10 cellular contexts compared by ENCODE assay signal in the genomic region with DNA sequence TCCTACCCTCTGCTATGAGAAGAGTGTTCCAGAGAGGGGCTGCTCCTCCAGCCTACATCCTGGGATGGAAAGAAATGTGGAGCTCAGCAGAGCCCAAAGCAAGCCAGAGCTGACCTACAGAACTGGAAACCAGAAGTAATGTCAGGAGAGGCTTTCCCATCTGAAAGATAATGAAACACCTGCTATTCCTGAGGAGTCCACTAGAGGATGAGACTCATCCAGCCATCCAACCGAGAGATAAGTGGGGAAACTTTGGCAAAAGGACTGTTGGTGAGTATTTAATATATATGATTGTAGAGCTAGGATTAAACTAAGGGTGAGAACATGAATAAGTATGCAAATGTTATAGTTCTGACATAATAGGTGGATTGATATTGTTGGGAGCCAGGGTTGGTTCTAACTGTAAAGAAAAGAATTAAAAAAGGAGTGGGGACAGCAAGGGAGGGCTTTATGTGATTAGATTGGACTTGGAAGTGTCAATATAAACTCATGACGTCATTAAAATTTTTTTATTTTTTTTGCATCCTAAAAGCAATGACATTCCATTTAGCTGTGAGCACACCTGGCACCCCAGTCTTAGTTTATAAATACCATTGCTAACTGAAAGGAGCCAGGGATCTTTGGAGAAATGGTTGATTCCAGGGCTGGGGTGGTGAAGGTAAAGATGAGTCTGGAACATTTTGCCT.
DNase-seq lines count a peak whose midpoint lies in the region; ATAC-seq and TF ChIP-seq lines count a peak whose summit lies in the region.
"Had no signal": no experiment of that assay in that cellular context is flagged by ENCODE, and none has a peak within 500 bp of the region (broad histone marks: within the 10 kb centered on the region; RNA-seq: fewer than 3 reads in every experiment).

No MANE protein-coding gene starts in this region.

- no peak overlapping the region for H3K27ac Mint-ChIP-seq in WTC11
- H3K27ac Mint-ChIP-seq in stimulated activated memory B cell treated with anti-CD40 and anti-IgM and Interleukin-4, amounts not matched to agents 10 μg/mL and 1 μg/mL and 100 μg/mL, for 72 hours, result no peak overlapping the region

- TF ChIP-seq CTCF in C4-2B (conservative IDR thresholded peaks at IDR 0.05), result peak; percentile 66
- no peak; the same call in 1 of the 2 replicates for TF ChIP-seq CTCF in WTC11 (IDR thresholded peaks at IDR 0.05)
- peak in 3 of 4 donors; percentile 20 to 34 (median 31) for TF ChIP-seq CTCF in right lobe of liver (IDR thresholded peaks at IDR 0.05)

- H3K36me3 ChIP-seq in right lobe of liver, result no peaks in the 10 kb centered on the region

- POLR2A ChIA-PET in HEK293T (lab: Yijun Ruan, JAX), result no interaction called here
- POLR2A ChIA-PET in WTC11 (lab: Charles Lee), result no interaction called here

- no peak overlapping the region for H3K4me3 ChIP-seq in right lobe of liver

- H3K4me1 ChIP-seq in right lobe of liver, result no peaks in the 10 kb centered on the region

- CTCF ChIA-PET in HEK293T (lab: Yijun Ruan, JAX) (interaction anchor here (0.6 to 1.8 kb wide), 6 partner anchors 8 to 1313 kb away, joined by 3 to 10 read pairs (median 4); a partner anchor contains a TSS), WTC11 (lab: Charles Lee) (interaction anchor here (0.7 to 1.8 kb wide), 17 partner anchors 8 to 264 kb away, joined by 3 to 20 read pairs (median 3); no protein-coding TSS in a partner anchor)

- WGBS in right lobe of liver (ENCODE audit: insufficient coverage, low coverage, low lambda C conversion rate, missing lambda C conversion rate), result 34% methylated on average over 2 of the region's 2 CpGs

- H3K4me3 Mint-ChIP-seq in WTC11, result no peak overlapping the region
- no peak overlapping the region for H3K4me3 Mint-ChIP-seq in stimulated activated memory B cell treated with anti-CD40 and anti-IgM and Interleukin-4, amounts not matched to agents 10 μg/mL and 1 μg/mL and 100 μg/mL, for 72 hours

- H3K9me3 Mint-ChIP-seq in WTC11, result peaks cover 6% of the 10 kb centered on the region; the same call in 1 of the 2 replicates
- H3K9me3 Mint-ChIP-seq in stimulated activated memory B cell treated with anti-CD40 and anti-IgM and Interleukin-4, amounts not matched to agents 10 μg/mL and 1 μg/mL and 100 μg/mL, for 72 hours, result no peaks in the 10 kb centered on the region

- H3K9me3 ChIP-seq in right lobe of liver, result no peaks in the 10 kb centered on the region

- intact Hi-C loops in right lobe of liver (cut with DNase I), result no loop called here

- H3K36me3 Mint-ChIP-seq in WTC11, result no peaks in the 10 kb centered on the region
- no peaks in the 10 kb centered on the region for H3K36me3 Mint-ChIP-seq in stimulated activated memory B cell treated with anti-CD40 and anti-IgM and Interleukin-4, amounts not matched to agents 10 μg/mL and 1 μg/mL and 100 μg/mL, for 72 hours

- no peak for TF ChIP-seq POLR2A in right lobe of liver (IDR thresholded peaks at IDR 0.05)

- DNase-seq in HEK293T (ENCODE audit: extremely low spot score) (peak; percentile 44), WTC11 (ENCODE audit: low spot score) (no peak), right lobe of liver (no peak), activated T-cell treated with anti-CD3 and anti-CD28 coated beads for 4 hours (no peak)
- no peak for DNase-seq in activated CD4-positive, alpha-beta T cell treated with anti-CD3 and anti-CD28 coated beads, Interleukin-2, amount 50 U/mL, for 4 hours
- DNase-seq in stimulated activated naive CD4-positive, alpha-beta T cell (lab: John Stamatoyannopoulos, UW), result no peak
- DNase-seq: anterior cingulate cortex had no signal

- no peaks in the 10 kb centered on the region for H3K27me3 Mint-ChIP-seq in WTC11 (ENCODE audit: low read depth)
- H3K27me3 Mint-ChIP-seq in stimulated activated memory B cell treated with anti-CD40 and anti-IgM and Interleukin-4, amounts not matched to agents 10 μg/mL and 1 μg/mL and 100 μg/mL, for 72 hours, result peaks cover 24% of the 10 kb centered on the region

- H3K4me1 Mint-ChIP-seq in WTC11, result peaks cover 14% of the 10 kb centered on the region
- H3K4me1 Mint-ChIP-seq in stimulated activated memory B cell treated with anti-CD40 and anti-IgM and Interleukin-4, amounts not matched to agents 10 μg/mL and 1 μg/mL and 100 μg/mL, for 72 hours, result no peaks in the 10 kb centered on the region

- H3K27ac ChIP-seq in C4-2B (no peak overlapping the region), right lobe of liver (no peak overlapping the region)

- H3K27me3 ChIP-seq in right lobe of liver, result no peaks in the 10 kb centered on the region

- ATAC-seq in WTC11, result peak; percentile 86
- peak in 1 of 4 donors; percentile 32 for ATAC-seq in right lobe of liver
- ATAC-seq in stimulated activated memory B cell treated with anti-CD40 and anti-IgM and Interleukin-4, amounts not matched to agents 10 μg/mL and 1 μg/mL and 100 μg/mL, for 72 hours, result no peak
- ATAC-seq: activated CD4-positive, CD25-positive, alpha-beta regulatory T cell treated with anti-CD3 and anti-CD28 coated beads, Interleukin-2, amount 50 U/mL, for 24 hours had no signal

TF ChIP-seq in HEK293T, 16 proteins besides CTCF, POLR2A, EP300 and RAD21:
- no peak for TF ChIP-seq ELF4 (IDR thresholded peaks at IDR 0.05)
- no peak for TF ChIP-seq FOXK2 (IDR thresholded peaks at IDR 0.05)
- TF ChIP-seq L3MBTL2 (conservative IDR thresholded peaks at IDR 0.05), result no peak
- no peak for TF ChIP-seq BHLHE40 (IDR thresholded peaks at IDR 0.05; ENCODE audit: borderline replicate concordance)
- TF ChIP-seq NFRKB (IDR thresholded peaks at IDR 0.05), result no peak
- no peak for TF ChIP-seq TARDBP (IDR thresholded peaks at IDR 0.05)
- no peak for TF ChIP-seq FOXA1 (IDR thresholded peaks at IDR 0.05)
- no peak for TF ChIP-seq FOXM1 (IDR thresholded peaks at IDR 0.05; ENCODE audit: borderline replicate concordance)
- TF ChIP-seq, protein P1, sequence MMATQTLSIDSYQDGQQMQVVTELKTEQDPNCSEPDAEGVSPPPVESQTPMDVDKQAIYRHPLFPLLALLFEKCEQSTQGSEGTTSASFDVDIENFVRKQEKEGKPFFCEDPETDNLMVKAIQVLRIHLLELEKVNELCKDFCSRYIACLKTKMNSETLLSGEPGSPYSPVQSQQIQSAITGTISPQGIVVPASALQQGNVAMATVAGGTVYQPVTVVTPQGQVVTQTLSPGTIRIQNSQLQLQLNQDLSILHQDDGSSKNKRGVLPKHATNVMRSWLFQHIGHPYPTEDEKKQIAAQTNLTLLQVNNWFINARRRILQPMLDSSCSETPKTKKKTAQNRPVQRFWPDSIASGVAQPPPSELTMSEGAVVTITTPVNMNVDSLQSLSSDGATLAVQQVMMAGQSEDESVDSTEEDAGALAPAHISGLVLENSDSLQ (IDR thresholded peaks at IDR 0.05), result no peak
- no peak for TF ChIP-seq SUZ12 (IDR thresholded peaks at IDR 0.05)
- no peak for TF ChIP-seq HDGF (IDR thresholded peaks at IDR 0.05; ENCODE audit: borderline replicate concordance)
- no peak for TF ChIP-seq ZNF384 (IDR thresholded peaks at IDR 0.05)
- no peak for TF ChIP-seq ARNT (IDR thresholded peaks at IDR 0.05)
- no peak for TF ChIP-seq CTBP1 (IDR thresholded peaks at IDR 0.05; ENCODE audit: borderline replicate concordance)
- TF ChIP-seq SP1 (IDR thresholded peaks at IDR 0.05), result no peak
- no peak for TF ChIP-seq LEF1 (IDR thresholded peaks at IDR 0.05; ENCODE audit: borderline replicate concordance)

TF ChIP-seq in WTC11, 78 proteins besides CTCF, POLR2A, EP300 and RAD21 (continues in another document):
- no peak for TF ChIP-seq EMX1 (CRISPR knock-in tag; IDR thresholded peaks at IDR 0.05)
- no peak for TF ChIP-seq MXD4 (CRISPR knock-in tag; IDR thresholded peaks at IDR 0.05; ENCODE audit: borderline replicate concordance)
- no peak for TF ChIP-seq ZNF416 (CRISPR knock-in tag; IDR thresholded peaks at IDR 0.05)
- no peak for TF ChIP-seq HMGA2 (CRISPR knock-in tag; IDR thresholded peaks at IDR 0.05)
- no peak for TF ChIP-seq RELA (CRISPR knock-in tag; IDR thresholded peaks at IDR 0.05; ENCODE audit: borderline replicate concordance)
- TF ChIP-seq, protein P2, sequence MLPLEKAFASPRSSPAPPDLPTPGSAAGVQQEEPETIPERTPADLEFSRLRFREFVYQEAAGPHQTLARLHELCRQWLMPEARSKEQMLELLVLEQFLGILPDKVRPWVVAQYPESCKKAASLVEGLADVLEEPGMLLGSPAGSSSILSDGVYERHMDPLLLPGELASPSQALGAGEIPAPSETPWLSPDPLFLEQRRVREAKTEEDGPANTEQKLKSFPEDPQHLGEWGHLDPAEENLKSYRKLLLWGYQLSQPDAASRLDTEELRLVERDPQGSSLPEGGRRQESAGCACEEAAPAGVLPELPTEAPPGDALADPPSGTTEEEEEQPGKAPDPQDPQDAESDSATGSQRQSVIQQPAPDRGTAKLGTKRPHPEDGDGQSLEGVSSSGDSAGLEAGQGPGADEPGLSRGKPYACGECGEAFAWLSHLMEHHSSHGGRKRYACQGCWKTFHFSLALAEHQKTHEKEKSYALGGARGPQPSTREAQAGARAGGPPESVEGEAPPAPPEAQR (CRISPR knock-in tag; IDR thresholded peaks at IDR 0.05), result no peak
- TF ChIP-seq, protein P3, sequence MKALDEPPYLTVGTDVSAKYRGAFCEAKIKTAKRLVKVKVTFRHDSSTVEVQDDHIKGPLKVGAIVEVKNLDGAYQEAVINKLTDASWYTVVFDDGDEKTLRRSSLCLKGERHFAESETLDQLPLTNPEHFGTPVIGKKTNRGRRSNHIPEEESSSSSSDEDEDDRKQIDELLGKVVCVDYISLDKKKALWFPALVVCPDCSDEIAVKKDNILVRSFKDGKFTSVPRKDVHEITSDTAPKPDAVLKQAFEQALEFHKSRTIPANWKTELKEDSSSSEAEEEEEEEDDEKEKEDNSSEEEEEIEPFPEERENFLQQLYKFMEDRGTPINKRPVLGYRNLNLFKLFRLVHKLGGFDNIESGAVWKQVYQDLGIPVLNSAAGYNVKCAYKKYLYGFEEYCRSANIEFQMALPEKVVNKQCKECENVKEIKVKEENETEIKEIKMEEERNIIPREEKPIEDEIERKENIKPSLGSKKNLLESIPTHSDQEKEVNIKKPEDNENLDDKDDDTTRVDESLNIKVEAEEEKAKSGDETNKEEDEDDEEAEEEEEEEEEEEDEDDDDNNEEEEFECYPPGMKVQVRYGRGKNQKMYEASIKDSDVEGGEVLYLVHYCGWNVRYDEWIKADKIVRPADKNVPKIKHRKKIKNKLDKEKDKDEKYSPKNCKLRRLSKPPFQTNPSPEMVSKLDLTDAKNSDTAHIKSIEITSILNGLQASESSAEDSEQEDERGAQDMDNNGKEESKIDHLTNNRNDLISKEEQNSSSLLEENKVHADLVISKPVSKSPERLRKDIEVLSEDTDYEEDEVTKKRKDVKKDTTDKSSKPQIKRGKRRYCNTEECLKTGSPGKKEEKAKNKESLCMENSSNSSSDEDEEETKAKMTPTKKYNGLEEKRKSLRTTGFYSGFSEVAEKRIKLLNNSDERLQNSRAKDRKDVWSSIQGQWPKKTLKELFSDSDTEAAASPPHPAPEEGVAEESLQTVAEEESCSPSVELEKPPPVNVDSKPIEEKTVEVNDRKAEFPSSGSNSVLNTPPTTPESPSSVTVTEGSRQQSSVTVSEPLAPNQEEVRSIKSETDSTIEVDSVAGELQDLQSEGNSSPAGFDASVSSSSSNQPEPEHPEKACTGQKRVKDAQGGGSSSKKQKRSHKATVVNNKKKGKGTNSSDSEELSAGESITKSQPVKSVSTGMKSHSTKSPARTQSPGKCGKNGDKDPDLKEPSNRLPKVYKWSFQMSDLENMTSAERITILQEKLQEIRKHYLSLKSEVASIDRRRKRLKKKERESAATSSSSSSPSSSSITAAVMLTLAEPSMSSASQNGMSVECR (CRISPR knock-in tag; IDR thresholded peaks at IDR 0.05; ENCODE audit: borderline replicate concordance), result no peak
